In genomic region chr15:75065467-75065850, GRCh38 we compare ENCODE assay signal across 8 cellular contexts. TPM values are rescaled to one million over a fixed set of nuclear protein-coding genes. Genes with fewer than 3 reads are reported as not detected.
DNase-seq lines count a peak whose midpoint lies in the region; ATAC-seq lines count a peak whose summit lies in the region.

No MANE protein-coding gene starts in this region.

- H3K9me3 Mint-ChIP-seq in CD4-positive, CD25-positive, alpha-beta regulatory T cell, result peaks cover 0 to 3% (median 0%) of the 10 kb centered on the region in 7 donors
- H3K9me3 Mint-ChIP-seq in activated CD8-positive, alpha-beta memory T cell treated with anti-CD3 and anti-CD28 coated beads, Interleukin-2, amount 10 ng/mL, durations not matched to agents 7 days and 5 days (ENCODE audit: low read depth), result no peaks in the 10 kb centered on the region

- peak overlapping the region in 2 of 3 donors; percentile 12 to 84 for H3K27ac Mint-ChIP-seq in CD4-positive, CD25-positive, alpha-beta regulatory T cell
- H3K27ac Mint-ChIP-seq in activated CD8-positive, alpha-beta memory T cell treated with anti-CD3 and anti-CD28 coated beads, Interleukin-2, amount 10 ng/mL, durations not matched to agents 7 days and 5 days, result peak overlapping the region; percentile 56

- H3K4me1 ChIP-seq in CD4-positive, CD25-positive, alpha-beta regulatory T cell (ENCODE audit: control insufficient read depth, insufficient read depth, low read length, poor library complexity, severe bottlenecking), result peaks cover 37% of the 10 kb centered on the region

- DNase-seq in CD4-positive, CD25-positive, alpha-beta regulatory T cell, result peak in 1 of 3 donors; percentile 53
- DNase-seq in M059J (ENCODE audit: low read depth) (peak; percentile 55), kidney tubule cell (ENCODE audit: low spot score) (peak; percentile 31), GM03348 (ENCODE audit: low spot score) (no peak)
- DNase-seq in activated CD8-positive, alpha-beta memory T cell treated with anti-CD3 and anti-CD28 coated beads, Interleukin-2, amount 10 ng/mL, durations not matched to agents 7 days and 5 days, result no peak
- DNase-seq in stimulated activated CD4-positive, alpha-beta T cell treated with anti-CD3 and anti-CD28 coated beads, Interleukin-2, amount 100 ng/mL, for 48 hours, result no peak

- H3K4me3 Mint-ChIP-seq in CD4-positive, CD25-positive, alpha-beta regulatory T cell, result peak overlapping the region; percentile 5 to 83 (median 52)
- no peak overlapping the region for H3K4me3 Mint-ChIP-seq in activated CD8-positive, alpha-beta memory T cell treated with anti-CD3 and anti-CD28 coated beads, Interleukin-2, amount 10 ng/mL, durations not matched to agents 7 days and 5 days

- no peak overlapping the region for H3K27ac ChIP-seq in CD4-positive, CD25-positive, alpha-beta regulatory T cell (ENCODE audit: insufficient read depth, low read length, poor library complexity, severe bottlenecking)

- no peaks in the 10 kb centered on the region for H3K27me3 Mint-ChIP-seq in CD4-positive, CD25-positive, alpha-beta regulatory T cell
- H3K27me3 Mint-ChIP-seq in activated CD8-positive, alpha-beta memory T cell treated with anti-CD3 and anti-CD28 coated beads, Interleukin-2, amount 10 ng/mL, durations not matched to agents 7 days and 5 days, result no peaks in the 10 kb centered on the region

- ATAC-seq in CD4-positive, CD25-positive, alpha-beta regulatory T cell (ENCODE audit: low read depth in 2 of 2), result no peak
- no peak for ATAC-seq in activated CD8-positive, alpha-beta memory T cell treated with anti-CD3 and anti-CD28 coated beads, Interleukin-2, amount 10 ng/mL, durations not matched to agents 7 days and 5 days
- ATAC-seq in HG02642 (IDR thresholded peaks at IDR 0.05; ENCODE audit: poor library complexity, unreplicated experiment) (no peak), GM19467 (IDR thresholded peaks at IDR 0.05; ENCODE audit: unreplicated experiment) (no peak)

- CTCF ChIA-PET in activated CD8-positive, alpha-beta memory T cell treated with anti-CD3 and anti-CD28 coated beads, Interleukin-2, amount 10 ng/mL, durations not matched to agents 7 days and 5 days (lab: Charles Lee), result interaction anchor here (1.5 to 4.5 kb wide), 4 partner anchors 12 to 139 kb away, joined by 4 to 38 read pairs (median 8); no protein-coding TSS in a partner anchor

- H3K36me3 Mint-ChIP-seq in CD4-positive, CD25-positive, alpha-beta regulatory T cell, result peaks cover 5% of the 10 kb centered on the region
- H3K36me3 Mint-ChIP-seq in activated CD8-positive, alpha-beta memory T cell treated with anti-CD3 and anti-CD28 coated beads, Interleukin-2, amount 10 ng/mL, durations not matched to agents 7 days and 5 days, result peaks cover 41% of the 10 kb centered on the region

- peaks cover 17 to 39% (median 35%) of the 10 kb centered on the region in 4 donors for H3K4me1 Mint-ChIP-seq in CD4-positive, CD25-positive, alpha-beta regulatory T cell
- peaks cover 71% of the 10 kb centered on the region for H3K4me1 Mint-ChIP-seq in activated CD8-positive, alpha-beta memory T cell treated with anti-CD3 and anti-CD28 coated beads, Interleukin-2, amount 10 ng/mL, durations not matched to agents 7 days and 5 days

- H3K9me3 ChIP-seq in CD4-positive, CD25-positive, alpha-beta regulatory T cell (ENCODE audit: control insufficient read depth in 2 of 2, low read length in 2 of 2), result no peaks in the 10 kb centered on the region

- no peaks in the 10 kb centered on the region for H3K27me3 ChIP-seq in CD4-positive, CD25-positive, alpha-beta regulatory T cell (ENCODE audit: control insufficient read depth, insufficient read depth, low read length)

- H3K36me3 ChIP-seq in CD4-positive, CD25-positive, alpha-beta regulatory T cell (ENCODE audit: control insufficient read depth, insufficient read depth, low read length), result no peaks in the 10 kb centered on the region

- H3K4me3 ChIP-seq in CD4-positive, CD25-positive, alpha-beta regulatory T cell (ENCODE audit: low read depth, low read length), result no peak overlapping the region

RNA-seq across cellular contexts. Expression of gene PPCDC, which starts 42.1 kb away (rescaled TPM):
- total RNA-seq in CD4-positive, CD25-positive, alpha-beta regulatory T cell, result 11.0 TPM
- polyA plus RNA-seq in CD4-positive, CD25-positive, alpha-beta regulatory T cell, result 10 to 100 TPM; 12.3 to 15.5 (median 12.8) TPM
- total RNA-seq in M059J (2014; rRNA removed; shearing (Covaris generic)), result 15.9 and 25.6 TPM in 2 replicates
- 10 to 100 TPM; 36.3 to 36.7 TPM for total RNA-seq in activated CD8-positive, alpha-beta memory T cell treated with anti-CD3 and anti-CD28 coated beads, Interleukin-2, amount 10 ng/mL, durations not matched to agents 7 days and 5 days

Comparison
In these comparisons a context has a peak if more than half of its experiments do, and no peak if none do; other contexts are left out.
1. DNase-seq: peak in M059J (single experiment) and kidney tubule cell (single experiment); none in activated CD8-positive, alpha-beta memory T cell treated with anti-CD3 and anti-CD28 coated beads, Interleukin-2, amount 10 ng/mL, durations not matched to agents 7 days and 5 days (single experiment), stimulated activated CD4-positive, alpha-beta T cell treated with anti-CD3 and anti-CD28 coated beads, Interleukin-2, amount 100 ng/mL, for 48 hours (0 of 2) and GM03348 (single experiment).